Comparison of ENCODE assay signal across 22 cellular contexts in the genomic region with DNA sequence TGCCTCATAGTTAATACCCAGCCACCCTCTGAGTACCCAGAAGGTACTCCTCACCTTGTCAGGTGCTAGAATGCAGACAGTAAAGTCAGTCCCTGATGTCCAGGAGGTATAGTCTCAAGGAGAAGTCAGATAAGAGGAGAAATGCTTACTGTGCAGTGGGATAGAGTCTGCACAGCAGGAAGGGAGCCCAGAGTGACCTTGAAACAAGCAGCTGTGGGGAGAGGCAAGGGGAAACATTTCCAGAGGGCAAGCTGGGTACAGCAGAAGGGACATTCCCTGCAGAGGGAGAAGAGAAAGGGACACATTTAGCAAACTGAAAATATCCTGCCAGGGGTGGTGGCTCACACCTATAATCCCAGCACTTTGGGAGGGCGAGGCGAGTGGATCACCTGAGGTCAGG.
"Had no signal": no experiment of that assay in that cellular context is flagged by ENCODE, and none has a peak within 500 bp of the region (broad histone marks: within the 10 kb centered on the region; RNA-seq: fewer than 3 reads in every experiment).

No MANE protein-coding gene starts in this region.

- H3K27me3 ChIP-seq: esophagus squamous epithelium, gastrocnemius medialis, neutrophil, right lobe of liver, upper lobe of left lung had no signal

- ATAC-seq: gastrocnemius medialis, right lobe of liver, WTC11 had no signal

- H3K79me2 ChIP-seq: parathyroid adenoma had no signal

- H3K36me3 Mint-ChIP-seq: WTC11 had no signal

- H3K27ac ChIP-seq: coronary artery, esophagus squamous epithelium, gastrocnemius medialis, neutrophil, parathyroid adenoma, right lobe of liver, skin epidermis, thoracic aorta, upper lobe of left lung had no signal

- DNase-seq: activated CD8-positive, alpha-beta memory T cell treated with anti-CD3 and anti-CD28 coated beads, Interleukin-2, amount 50 U/mL, for 48 hours; activated naive CD4-positive, alpha-beta T cell treated with Interleukin-2 at 50 U/mL for 16 hours; activated naive CD8-positive, alpha-beta T cell treated with anti-CD3 and anti-CD28 coated beads, Interleukin-2, amount 10 ng/mL, durations not matched to agents 7 days and 5 days; activated T-cell treated with anti-CD3 and anti-CD28 coated beads, Interleukin-2, amount 50 U/mL, for 48 hours; amniotic stem cell; endodermal cell; esophagus squamous epithelium; gastrocnemius medialis; hypothalamus; right lobe of liver; stimulated activated CD4-positive, alpha-beta T cell treated with anti-CD3 and anti-CD28 coated beads, Interleukin-2, amount 100 ng/mL, for 48 hours; stimulated activated CD8-positive, alpha-beta memory T cell treated with anti-CD3 and anti-CD28 coated beads, Interleukin-4, amount 100 ng/mL, for 48 hours; stimulated activated naive CD4-positive, alpha-beta T cell; T-helper 9 cell had no signal

- H3K4me1 ChIP-seq: esophagus squamous epithelium, gastrocnemius medialis, right lobe of liver had no signal

- H3K9me3 Mint-ChIP-seq: activated naive CD8-positive, alpha-beta T cell treated with anti-CD3 and anti-CD28 coated beads, Interleukin-2, amount 10 ng/mL, durations not matched to agents 7 days and 5 days; endodermal cell; WTC11 had no signal

- H3K4me3 Mint-ChIP-seq: activated naive CD8-positive, alpha-beta T cell treated with anti-CD3 and anti-CD28 coated beads, Interleukin-2, amount 10 ng/mL, durations not matched to agents 7 days and 5 days; endodermal cell; nephron; WTC11 had no signal

- H3K9me3 ChIP-seq: esophagus squamous epithelium, gastrocnemius medialis, neutrophil, right lobe of liver, thoracic aorta, upper lobe of left lung had no signal

- H3K4me3 ChIP-seq: coronary artery, esophagus squamous epithelium, gastrocnemius medialis, right lobe of liver, skin epidermis, thoracic aorta, upper lobe of left lung had no signal

- H3K36me3 ChIP-seq: esophagus squamous epithelium, gastrocnemius medialis, neutrophil, right lobe of liver, thoracic aorta, upper lobe of left lung had no signal

- H3K27ac Mint-ChIP-seq: activated naive CD8-positive, alpha-beta T cell treated with anti-CD3 and anti-CD28 coated beads, Interleukin-2, amount 10 ng/mL, durations not matched to agents 7 days and 5 days; endodermal cell; nephron; WTC11 had no signal
